Comparison of ENCODE assay signal across 1 cellular context in the genomic region with DNA sequence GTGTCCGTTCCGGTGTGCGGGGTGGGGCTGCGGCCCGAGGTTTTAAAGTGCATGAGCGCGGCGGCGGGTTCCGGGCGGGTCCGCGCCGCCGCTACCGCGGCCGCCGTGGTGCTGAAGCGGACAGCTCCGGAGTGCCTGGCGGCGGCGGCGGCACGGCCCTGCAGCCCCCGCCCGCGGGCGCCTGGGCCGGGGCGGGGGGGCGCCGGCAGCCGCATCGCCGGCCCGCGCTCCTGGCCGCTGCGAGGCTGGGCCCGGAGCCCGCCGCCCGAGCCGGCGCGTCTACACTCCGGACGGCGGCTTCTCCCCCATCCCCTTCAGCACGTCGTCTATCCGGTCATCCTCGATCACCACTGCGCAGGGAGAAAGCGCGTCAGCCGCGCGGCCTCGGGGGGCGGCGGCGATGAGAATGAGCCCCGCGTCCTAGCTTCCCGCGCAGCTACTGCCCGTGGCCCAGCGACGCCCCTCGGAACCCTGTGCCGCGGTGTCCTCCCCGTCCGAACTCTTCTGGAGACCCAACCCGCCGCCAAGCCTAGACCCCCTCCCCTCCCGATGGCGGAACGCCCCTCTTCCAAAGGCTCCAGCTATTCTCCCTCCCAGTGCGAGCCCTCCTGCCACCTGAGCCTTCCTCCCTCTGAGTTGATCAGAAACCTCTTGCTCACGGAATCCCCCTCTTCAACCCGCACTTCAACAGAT.
A peak's percentile ranks its signal among the peaks of the same experiment; 100 is the strongest.
TF ChIP-seq lines count a peak whose summit lies in the region.

No MANE protein-coding gene starts in this region.

TF ChIP-seq in HEK293, 187 proteins besides CTCF, POLR2A, EP300 and RAD21 (continued from another document and continues in another):
- TF ChIP-seq ZBTB48 (tag by site-specific recombination; IDR thresholded peaks at IDR 0.05) = no peak
- TF ChIP-seq, protein P1, sequence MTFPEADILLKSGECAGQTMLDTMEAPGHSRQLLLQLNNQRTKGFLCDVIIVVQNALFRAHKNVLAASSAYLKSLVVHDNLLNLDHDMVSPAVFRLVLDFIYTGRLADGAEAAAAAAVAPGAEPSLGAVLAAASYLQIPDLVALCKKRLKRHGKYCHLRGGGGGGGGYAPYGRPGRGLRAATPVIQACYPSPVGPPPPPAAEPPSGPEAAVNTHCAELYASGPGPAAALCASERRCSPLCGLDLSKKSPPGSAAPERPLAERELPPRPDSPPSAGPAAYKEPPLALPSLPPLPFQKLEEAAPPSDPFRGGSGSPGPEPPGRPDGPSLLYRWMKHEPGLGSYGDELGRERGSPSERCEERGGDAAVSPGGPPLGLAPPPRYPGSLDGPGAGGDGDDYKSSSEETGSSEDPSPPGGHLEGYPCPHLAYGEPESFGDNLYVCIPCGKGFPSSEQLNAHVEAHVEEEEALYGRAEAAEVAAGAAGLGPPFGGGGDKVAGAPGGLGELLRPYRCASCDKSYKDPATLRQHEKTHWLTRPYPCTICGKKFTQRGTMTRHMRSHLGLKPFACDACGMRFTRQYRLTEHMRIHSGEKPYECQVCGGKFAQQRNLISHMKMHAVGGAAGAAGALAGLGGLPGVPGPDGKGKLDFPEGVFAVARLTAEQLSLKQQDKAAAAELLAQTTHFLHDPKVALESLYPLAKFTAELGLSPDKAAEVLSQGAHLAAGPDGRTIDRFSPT (tag by site-specific recombination; IDR thresholded peaks at IDR 0.05) = no peak
- TF ChIP-seq WT1 (tag by site-specific recombination; IDR thresholded peaks at IDR 0.05) = no peak
- TF ChIP-seq, protein P2, sequence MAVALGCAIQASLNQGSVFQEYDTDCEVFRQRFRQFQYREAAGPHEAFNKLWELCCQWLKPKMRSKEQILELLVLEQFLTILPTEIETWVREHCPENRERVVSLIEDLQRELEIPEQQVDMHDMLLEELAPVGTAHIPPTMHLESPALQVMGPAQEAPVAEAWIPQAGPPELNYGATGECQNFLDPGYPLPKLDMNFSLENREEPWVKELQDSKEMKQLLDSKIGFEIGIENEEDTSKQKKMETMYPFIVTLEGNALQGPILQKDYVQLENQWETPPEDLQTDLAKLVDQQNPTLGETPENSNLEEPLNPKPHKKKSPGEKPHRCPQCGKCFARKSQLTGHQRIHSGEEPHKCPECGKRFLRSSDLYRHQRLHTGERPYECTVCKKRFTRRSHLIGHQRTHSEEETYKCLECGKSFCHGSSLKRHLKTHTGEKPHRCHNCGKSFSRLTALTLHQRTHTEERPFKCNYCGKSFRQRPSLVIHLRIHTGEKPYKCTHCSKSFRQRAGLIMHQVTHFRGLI (tag by site-specific recombination; IDR thresholded peaks at IDR 0.05) = no peak
- TF ChIP-seq YY1 (tag by site-specific recombination; IDR thresholded peaks at IDR 0.05) = no peak
- TF ChIP-seq, protein P3, sequence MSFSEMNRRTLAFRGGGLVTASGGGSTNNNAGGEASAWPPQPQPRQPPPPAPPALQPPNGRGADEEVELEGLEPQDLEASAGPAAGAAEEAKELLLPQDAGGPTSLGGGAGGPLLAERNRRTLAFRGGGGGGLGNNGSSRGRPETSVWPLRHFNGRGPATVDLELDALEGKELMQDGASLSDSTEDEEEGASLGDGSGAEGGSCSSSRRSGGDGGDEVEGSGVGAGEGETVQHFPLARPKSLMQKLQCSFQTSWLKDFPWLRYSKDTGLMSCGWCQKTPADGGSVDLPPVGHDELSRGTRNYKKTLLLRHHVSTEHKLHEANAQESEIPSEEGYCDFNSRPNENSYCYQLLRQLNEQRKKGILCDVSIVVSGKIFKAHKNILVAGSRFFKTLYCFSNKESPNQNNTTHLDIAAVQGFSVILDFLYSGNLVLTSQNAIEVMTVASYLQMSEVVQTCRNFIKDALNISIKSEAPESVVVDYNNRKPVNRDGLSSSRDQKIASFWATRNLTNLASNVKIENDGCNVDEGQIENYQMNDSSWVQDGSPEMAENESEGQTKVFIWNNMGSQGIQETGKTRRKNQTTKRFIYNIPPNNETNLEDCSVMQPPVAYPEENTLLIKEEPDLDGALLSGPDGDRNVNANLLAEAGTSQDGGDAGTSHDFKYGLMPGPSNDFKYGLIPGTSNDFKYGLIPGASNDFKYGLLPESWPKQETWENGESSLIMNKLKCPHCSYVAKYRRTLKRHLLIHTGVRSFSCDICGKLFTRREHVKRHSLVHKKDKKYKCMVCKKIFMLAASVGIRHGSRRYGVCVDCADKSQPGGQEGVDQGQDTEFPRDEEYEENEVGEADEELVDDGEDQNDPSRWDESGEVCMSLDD (tag by site-specific recombination; IDR thresholded peaks at IDR 0.05) = peak; percentile 34; the same call in 1 of the 2 replicates
- TF ChIP-seq, protein P4, sequence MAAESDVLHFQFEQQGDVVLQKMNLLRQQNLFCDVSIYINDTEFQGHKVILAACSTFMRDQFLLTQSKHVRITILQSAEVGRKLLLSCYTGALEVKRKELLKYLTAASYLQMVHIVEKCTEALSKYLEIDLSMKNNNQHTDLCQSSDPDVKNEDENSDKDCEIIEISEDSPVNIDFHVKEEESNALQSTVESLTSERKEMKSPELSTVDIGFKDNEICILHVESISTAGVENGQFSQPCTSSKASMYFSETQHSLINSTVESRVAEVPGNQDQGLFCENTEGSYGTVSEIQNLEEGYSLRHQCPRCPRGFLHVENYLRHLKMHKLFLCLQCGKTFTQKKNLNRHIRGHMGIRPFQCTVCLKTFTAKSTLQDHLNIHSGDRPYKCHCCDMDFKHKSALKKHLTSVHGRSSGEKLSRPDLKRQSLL (tag by site-specific recombination; IDR thresholded peaks at IDR 0.05) = no peak
- peak; percentile 15; the same call in 1 of the 2 replicates for TF ChIP-seq BCL11B (tag by site-specific recombination; IDR thresholded peaks at IDR 0.05; ENCODE audit: low read depth)
- TF ChIP-seq ZNF558 (tag by site-specific recombination; IDR thresholded peaks at IDR 0.05) = no peak
- 0 out of 2 replicates have a peak, but pooled peaks have one; percentile 28 for TF ChIP-seq SP3 (tag by site-specific recombination; IDR thresholded peaks at IDR 0.05)
- TF ChIP-seq FEZF1 (tag by site-specific recombination; IDR thresholded peaks at IDR 0.05) = no peak
- no peak for TF ChIP-seq ZNF16 (tag by site-specific recombination; IDR thresholded peaks at IDR 0.05; ENCODE audit: low read depth)
- TF ChIP-seq, protein P5, sequence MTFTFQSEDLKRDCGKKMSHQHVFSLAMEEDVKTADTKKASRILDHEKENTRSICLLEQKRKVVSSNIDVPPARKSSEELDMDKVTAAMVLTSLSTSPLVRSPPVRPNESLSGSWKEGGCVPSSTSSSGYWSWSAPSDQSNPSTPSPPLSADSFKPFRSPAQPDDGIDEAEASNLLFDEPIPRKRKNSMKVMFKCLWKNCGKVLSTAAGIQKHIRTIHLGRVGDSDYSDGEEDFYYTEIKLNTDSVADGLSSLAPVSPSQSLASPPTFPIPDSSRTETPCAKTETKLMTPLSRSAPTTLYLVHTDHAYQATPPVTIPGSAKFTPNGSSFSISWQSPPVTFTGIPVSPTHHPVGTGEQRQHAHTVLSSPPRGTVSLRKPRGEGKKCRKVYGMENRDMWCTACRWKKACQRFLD (tag by site-specific recombination; IDR thresholded peaks at IDR 0.05) = no peak
- TF ChIP-seq, protein P6, sequence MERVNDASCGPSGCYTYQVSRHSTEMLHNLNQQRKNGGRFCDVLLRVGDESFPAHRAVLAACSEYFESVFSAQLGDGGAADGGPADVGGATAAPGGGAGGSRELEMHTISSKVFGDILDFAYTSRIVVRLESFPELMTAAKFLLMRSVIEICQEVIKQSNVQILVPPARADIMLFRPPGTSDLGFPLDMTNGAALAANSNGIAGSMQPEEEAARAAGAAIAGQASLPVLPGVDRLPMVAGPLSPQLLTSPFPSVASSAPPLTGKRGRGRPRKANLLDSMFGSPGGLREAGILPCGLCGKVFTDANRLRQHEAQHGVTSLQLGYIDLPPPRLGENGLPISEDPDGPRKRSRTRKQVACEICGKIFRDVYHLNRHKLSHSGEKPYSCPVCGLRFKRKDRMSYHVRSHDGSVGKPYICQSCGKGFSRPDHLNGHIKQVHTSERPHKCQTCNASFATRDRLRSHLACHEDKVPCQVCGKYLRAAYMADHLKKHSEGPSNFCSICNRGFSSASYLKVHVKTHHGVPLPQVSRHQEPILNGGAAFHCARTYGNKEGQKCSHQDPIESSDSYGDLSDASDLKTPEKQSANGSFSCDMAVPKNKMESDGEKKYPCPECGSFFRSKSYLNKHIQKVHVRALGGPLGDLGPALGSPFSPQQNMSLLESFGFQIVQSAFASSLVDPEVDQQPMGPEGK (tag by site-specific recombination; IDR thresholded peaks at IDR 0.05) = peak; percentile 66
- TF ChIP-seq ZNF404 (tag by site-specific recombination; IDR thresholded peaks at IDR 0.05) = no peak
- TF ChIP-seq HOXC10 (CRISPR knock-in tag; IDR thresholded peaks at IDR 0.05) = no peak
- no peak for TF ChIP-seq ZNF223 (tag by site-specific recombination; IDR thresholded peaks at IDR 0.05)
- no peak for TF ChIP-seq ZSCAN30 (tag by site-specific recombination; IDR thresholded peaks at IDR 0.05)
- no peak for TF ChIP-seq ZSCAN23 (tag by site-specific recombination; IDR thresholded peaks at IDR 0.05)
- TF ChIP-seq ZNF654 (tag by site-specific recombination; IDR thresholded peaks at IDR 0.05; ENCODE audit: low read depth) = no peak
- TF ChIP-seq ZNF48 (tag by site-specific recombination; IDR thresholded peaks at IDR 0.05) = no peak
- TF ChIP-seq, protein P7, sequence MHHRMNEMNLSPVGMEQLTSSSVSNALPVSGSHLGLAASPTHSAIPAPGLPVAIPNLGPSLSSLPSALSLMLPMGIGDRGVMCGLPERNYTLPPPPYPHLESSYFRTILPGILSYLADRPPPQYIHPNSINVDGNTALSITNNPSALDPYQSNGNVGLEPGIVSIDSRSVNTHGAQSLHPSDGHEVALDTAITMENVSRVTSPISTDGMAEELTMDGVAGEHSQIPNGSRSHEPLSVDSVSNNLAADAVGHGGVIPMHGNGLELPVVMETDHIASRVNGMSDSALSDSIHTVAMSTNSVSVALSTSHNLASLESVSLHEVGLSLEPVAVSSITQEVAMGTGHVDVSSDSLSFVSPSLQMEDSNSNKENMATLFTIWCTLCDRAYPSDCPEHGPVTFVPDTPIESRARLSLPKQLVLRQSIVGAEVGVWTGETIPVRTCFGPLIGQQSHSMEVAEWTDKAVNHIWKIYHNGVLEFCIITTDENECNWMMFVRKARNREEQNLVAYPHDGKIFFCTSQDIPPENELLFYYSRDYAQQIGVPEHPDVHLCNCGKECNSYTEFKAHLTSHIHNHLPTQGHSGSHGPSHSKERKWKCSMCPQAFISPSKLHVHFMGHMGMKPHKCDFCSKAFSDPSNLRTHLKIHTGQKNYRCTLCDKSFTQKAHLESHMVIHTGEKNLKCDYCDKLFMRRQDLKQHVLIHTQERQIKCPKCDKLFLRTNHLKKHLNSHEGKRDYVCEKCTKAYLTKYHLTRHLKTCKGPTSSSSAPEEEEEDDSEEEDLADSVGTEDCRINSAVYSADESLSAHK (tag by site-specific recombination; IDR thresholded peaks at IDR 0.05) = no peak
- TF ChIP-seq ZNF24 (tag by site-specific recombination; IDR thresholded peaks at IDR 0.05) = no peak
- TF ChIP-seq ZNF37A (tag by site-specific recombination; IDR thresholded peaks at IDR 0.05) = no peak
- TF ChIP-seq ZNF175 (tag by site-specific recombination; IDR thresholded peaks at IDR 0.05) = no peak
- TF ChIP-seq, protein P8, sequence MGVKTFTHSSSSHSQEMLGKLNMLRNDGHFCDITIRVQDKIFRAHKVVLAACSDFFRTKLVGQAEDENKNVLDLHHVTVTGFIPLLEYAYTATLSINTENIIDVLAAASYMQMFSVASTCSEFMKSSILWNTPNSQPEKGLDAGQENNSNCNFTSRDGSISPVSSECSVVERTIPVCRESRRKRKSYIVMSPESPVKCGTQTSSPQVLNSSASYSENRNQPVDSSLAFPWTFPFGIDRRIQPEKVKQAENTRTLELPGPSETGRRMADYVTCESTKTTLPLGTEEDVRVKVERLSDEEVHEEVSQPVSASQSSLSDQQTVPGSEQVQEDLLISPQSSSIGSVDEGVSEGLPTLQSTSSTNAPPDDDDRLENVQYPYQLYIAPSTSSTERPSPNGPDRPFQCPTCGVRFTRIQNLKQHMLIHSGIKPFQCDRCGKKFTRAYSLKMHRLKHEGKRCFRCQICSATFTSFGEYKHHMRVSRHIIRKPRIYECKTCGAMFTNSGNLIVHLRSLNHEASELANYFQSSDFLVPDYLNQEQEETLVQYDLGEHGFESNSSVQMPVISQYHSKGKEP (tag by site-specific recombination; IDR thresholded peaks at IDR 0.05) = no peak
- TF ChIP-seq, protein P9, sequence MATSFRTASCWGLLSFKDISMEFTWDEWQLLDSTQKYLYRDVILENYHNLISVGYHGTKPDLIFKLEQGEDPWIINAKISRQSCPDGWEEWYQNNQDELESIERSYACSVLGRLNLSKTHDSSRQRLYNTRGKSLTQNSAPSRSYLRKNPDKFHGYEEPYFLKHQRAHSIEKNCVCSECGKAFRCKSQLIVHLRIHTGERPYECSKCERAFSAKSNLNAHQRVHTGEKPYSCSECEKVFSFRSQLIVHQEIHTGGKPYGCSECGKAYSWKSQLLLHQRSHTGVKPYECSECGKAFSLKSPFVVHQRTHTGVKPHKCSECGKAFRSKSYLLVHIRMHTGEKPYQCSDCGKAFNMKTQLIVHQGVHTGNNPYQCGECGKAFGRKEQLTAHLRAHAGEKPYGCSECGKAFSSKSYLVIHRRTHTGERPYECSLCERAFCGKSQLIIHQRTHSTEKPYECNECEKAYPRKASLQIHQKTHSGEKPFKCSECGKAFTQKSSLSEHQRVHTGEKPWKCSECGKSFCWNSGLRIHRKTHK (tag by site-specific recombination; IDR thresholded peaks at IDR 0.05) = no peak
- no peak for TF ChIP-seq ZNF521 (tag by site-specific recombination; IDR thresholded peaks at IDR 0.05)
- peak; percentile 71 for TF ChIP-seq KLF9 (tag by site-specific recombination; IDR thresholded peaks at IDR 0.05; ENCODE audit: low read depth)
- TF ChIP-seq, protein P10, sequence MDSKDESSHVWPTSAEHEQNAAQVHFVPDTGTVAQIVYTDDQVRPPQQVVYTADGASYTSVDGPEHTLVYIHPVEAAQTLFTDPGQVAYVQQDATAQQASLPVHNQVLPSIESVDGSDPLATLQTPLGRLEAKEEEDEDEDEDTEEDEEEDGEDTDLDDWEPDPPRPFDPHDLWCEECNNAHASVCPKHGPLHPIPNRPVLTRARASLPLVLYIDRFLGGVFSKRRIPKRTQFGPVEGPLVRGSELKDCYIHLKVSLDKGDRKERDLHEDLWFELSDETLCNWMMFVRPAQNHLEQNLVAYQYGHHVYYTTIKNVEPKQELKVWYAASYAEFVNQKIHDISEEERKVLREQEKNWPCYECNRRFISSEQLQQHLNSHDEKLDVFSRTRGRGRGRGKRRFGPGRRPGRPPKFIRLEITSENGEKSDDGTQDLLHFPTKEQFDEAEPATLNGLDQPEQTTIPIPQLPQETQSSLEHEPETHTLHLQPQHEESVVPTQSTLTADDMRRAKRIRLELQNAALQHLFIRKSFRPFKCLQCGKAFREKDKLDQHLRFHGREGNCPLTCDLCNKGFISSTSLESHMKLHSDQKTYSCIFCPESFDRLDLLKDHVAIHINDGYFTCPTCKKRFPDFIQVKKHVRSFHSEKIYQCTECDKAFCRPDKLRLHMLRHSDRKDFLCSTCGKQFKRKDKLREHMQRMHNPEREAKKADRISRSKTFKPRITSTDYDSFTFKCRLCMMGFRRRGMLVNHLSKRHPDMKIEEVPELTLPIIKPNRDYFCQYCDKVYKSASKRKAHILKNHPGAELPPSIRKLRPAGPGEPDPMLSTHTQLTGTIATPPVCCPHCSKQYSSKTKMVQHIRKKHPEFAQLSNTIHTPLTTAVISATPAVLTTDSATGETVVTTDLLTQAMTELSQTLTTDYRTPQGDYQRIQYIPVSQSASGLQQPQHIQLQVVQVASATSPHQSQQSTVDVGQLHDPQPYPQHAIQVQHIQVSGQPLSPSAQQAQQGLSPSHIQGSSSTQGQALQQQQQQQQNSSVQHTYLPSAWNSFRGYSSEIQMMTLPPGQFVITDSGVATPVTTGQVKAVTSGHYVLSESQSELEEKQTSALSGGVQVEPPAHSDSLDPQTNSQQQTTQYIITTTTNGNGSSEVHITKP (tag by site-specific recombination; IDR thresholded peaks at IDR 0.05) = 0 out of 2 replicates have a peak, but pooled peaks have one; percentile 32
